8 cellular contexts compared by ENCODE assay signal in the genomic region with DNA sequence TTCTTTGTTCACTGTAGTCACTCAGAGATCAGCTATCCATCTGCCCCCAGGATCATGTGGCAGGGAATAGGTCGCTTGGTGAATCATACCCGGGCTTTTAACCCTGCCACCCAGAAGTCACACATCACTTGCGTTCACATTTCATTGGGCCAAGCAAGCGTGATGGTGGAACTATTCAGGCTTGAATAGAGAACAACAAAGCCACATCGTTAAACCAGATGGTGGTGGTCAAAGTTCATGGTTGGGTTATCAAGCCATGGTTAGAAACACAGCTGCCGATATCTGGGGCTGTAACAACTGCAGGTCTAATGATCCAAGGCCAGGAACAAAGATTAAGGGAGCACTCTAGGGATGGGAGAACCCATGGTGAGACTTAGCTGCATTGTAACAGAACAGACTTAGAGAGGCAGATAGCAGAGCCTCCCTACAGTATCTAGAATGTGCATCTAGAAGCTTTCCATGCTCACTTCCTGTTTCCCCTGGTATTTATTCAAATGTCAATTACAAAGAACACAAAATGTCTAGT. TPM values are rescaled to one million over a fixed set of nuclear protein-coding genes. Genes with fewer than 3 reads are reported as not detected.
DNase-seq lines count a peak whose midpoint lies in the region; ATAC-seq and TF ChIP-seq lines count a peak whose summit lies in the region.

No MANE protein-coding gene starts in this region.

- H3K4me3 ChIP-seq in OCI-LY1 (ENCODE audit: low read depth, low read length, poor library complexity, severe bottlenecking) (peak overlapping the region; percentile 84), osteoblast (ENCODE audit: insufficient read depth, low read length) (no peak overlapping the region), vagina (no peak overlapping the region)

- TF ChIP-seq CTCF in OCI-LY1 (IDR thresholded peaks at IDR 0.05; ENCODE audit: low read length) (0 out of 2 replicates have a peak, but pooled peaks have one; percentile 8), osteoblast (IDR thresholded peaks at IDR 0.05; ENCODE audit: extremely low read depth, low read depth, low read length) (no peak), vagina (IDR thresholded peaks at IDR 0.05) (no peak)

- no peak for TF ChIP-seq POLR2A in vagina (IDR thresholded peaks at IDR 0.05)

- DNase-seq in activated CD4-positive, CD25-positive, alpha-beta regulatory T cell treated with anti-CD3 and anti-CD28 coated beads, Interleukin-2, amount 50 U/mL, for 72 hours = no peak
- DNase-seq in osteoblast (ENCODE audit: insufficient read length, low spot score, missing footprints) (peak; percentile 53), vagina (ENCODE audit: extremely low spot score in 2 of 2) (no peak), posterior cingulate gyrus (no peak), left cardiac atrium (no peak)

- peak overlapping the region; percentile 99 for H3K9ac ChIP-seq in OCI-LY1 (ENCODE audit: low read length)

- H3F3A ChIP-seq in OCI-LY1 (ENCODE audit: insufficient read depth, low read length) = peaks cover 4% of the 10 kb centered on the region; the same call in 1 of the 2 replicates

- intact Hi-C loops in vagina (cut with DNase I) (no loop called here), posterior cingulate gyrus (cut with DNase I) (no loop called here), left cardiac atrium (cut with DNase I) (no loop called here)

- no peak overlapping the region for H2AFZ ChIP-seq in OCI-LY1 (ENCODE audit: low read length)
- no peak overlapping the region for H2AFZ ChIP-seq in osteoblast (ENCODE audit: low read length)

- peaks cover 42% of the 10 kb centered on the region for H3K36me3 ChIP-seq in OCI-LY1 (ENCODE audit: insufficient read depth, low read length)
- no peaks in the 10 kb centered on the region for H3K36me3 ChIP-seq in osteoblast (ENCODE audit: insufficient read depth, low read length)
- no peaks in the 10 kb centered on the region for H3K36me3 ChIP-seq in vagina

- H3K9me2 ChIP-seq in OCI-LY1 (ENCODE audit: low read depth, low read length) = no peaks in the 10 kb centered on the region

- H4K20me1 ChIP-seq in OCI-LY1 (ENCODE audit: insufficient read depth, low read length) (no peaks in the 10 kb centered on the region), osteoblast (ENCODE audit: insufficient read depth, low read length) (no peaks in the 10 kb centered on the region)

- ATAC-seq in activated CD4-positive, CD25-positive, alpha-beta regulatory T cell treated with anti-CD3 and anti-CD28 coated beads, Interleukin-2, amount 50 U/mL, for 24 hours = peak; percentile 66 to 71
- ATAC-seq in HG02884 (IDR thresholded peaks at IDR 0.05; ENCODE audit: unreplicated experiment) = peak; percentile 58
- no peak for ATAC-seq in left cardiac atrium

- H3K27ac ChIP-seq in OCI-LY1 (ENCODE audit: low read depth, low read length, poor library complexity, severe bottlenecking) (peak overlapping the region; percentile 97), osteoblast (ENCODE audit: low read depth, low read length) (no peak overlapping the region), vagina (no peak overlapping the region)

- H3K9me3 ChIP-seq in OCI-LY1 (ENCODE audit: low read length) (peaks cover 7% of the 10 kb centered on the region; the same call in 1 of the 2 replicates), osteoblast (ENCODE audit: low read depth, low read length) (no peaks in the 10 kb centered on the region), vagina (no peaks in the 10 kb centered on the region)

- no peaks in the 10 kb centered on the region for H3K27me3 ChIP-seq in OCI-LY1 (ENCODE audit: insufficient read depth, low read length)
- H3K27me3 ChIP-seq in osteoblast (ENCODE audit: insufficient read depth, low read length) = no peaks in the 10 kb centered on the region
- no peaks in the 10 kb centered on the region for H3K27me3 ChIP-seq in vagina

- H3K4me1 ChIP-seq in OCI-LY1 (ENCODE audit: insufficient read depth, low read length, severe bottlenecking) (peaks cover 52% of the 10 kb centered on the region), osteoblast (ENCODE audit: insufficient read depth, low read length) (peaks cover 9% of the 10 kb centered on the region), vagina (no peaks in the 10 kb centered on the region)

- H3K4me2 ChIP-seq in OCI-LY1 (ENCODE audit: low read length) = peak overlapping the region; percentile 87
- no peak overlapping the region for H3K4me2 ChIP-seq in osteoblast (ENCODE audit: insufficient read depth, low read length)

- H3K79me2 ChIP-seq in OCI-LY1 (ENCODE audit: insufficient read depth, low read length) (peaks cover 25% of the 10 kb centered on the region), osteoblast (ENCODE audit: insufficient read depth, low read length) (no peaks in the 10 kb centered on the region)

RNA-seq across cellular contexts. Expression of a gene that starts 40.0 kb away (rescaled TPM):
- under 0.01 and 1.1 TPM in 2 replicates for total RNA-seq in osteoblast
- total RNA-seq in vagina = 33.4 TPM
- 10 to 100 TPM; 11.0 to 24.2 TPM for total RNA-seq in left cardiac atrium

RNA-seq across cellular contexts. Expression of a gene that starts 58.4 kb away (rescaled TPM):
- 0.36 TPM in 1 of 2 replicates, not detected in the other for total RNA-seq in osteoblast
- total RNA-seq in vagina = not detected
- not detected for total RNA-seq in left cardiac atrium

Comparison
In these comparisons a context has a peak if more than half of its experiments do, and no peak if none do; other contexts are left out.
1. ATAC-seq: peak in activated CD4-positive, CD25-positive, alpha-beta regulatory T cell treated with anti-CD3 and anti-CD28 coated beads, Interleukin-2, amount 50 U/mL, for 24 hours (2 of 2) and HG02884 (single experiment); none in left cardiac atrium (0 of 2).